Comparison of ENCODE assay signal across 19 cellular contexts in the genomic region with DNA sequence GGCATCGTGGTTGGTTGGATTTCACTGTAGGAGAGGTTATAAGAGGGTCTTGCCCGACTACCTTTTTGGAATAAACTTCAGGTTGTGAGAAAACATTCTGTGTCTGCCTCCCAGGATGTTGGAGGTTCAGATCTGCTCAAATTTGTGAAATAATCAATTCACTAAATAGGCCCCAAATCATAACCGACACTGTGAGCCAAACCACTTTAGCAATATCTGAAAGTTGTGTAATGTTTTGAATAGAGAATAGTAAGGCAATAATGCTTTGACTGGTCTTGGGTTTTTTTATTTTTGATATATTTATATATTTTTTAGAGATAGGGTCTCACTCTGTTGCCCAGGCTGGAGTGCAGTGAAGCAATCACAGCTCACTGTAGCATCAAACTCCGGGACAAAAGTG.
"Had no signal": no experiment of that assay in that cellular context is flagged by ENCODE, and none has a peak within 500 bp of the region (broad histone marks: within the 10 kb centered on the region; RNA-seq: fewer than 3 reads in every experiment).

No MANE protein-coding gene starts in this region.

- H3K9me3 Mint-ChIP-seq: neural crest cell had no signal

- H3K27me3 ChIP-seq: esophagus muscularis mucosa, ovary, right atrium auricular region, stomach, tibial artery, upper lobe of left lung, vagina had no signal

- H3K36me3 ChIP-seq: esophagus muscularis mucosa, ovary, right atrium auricular region, stomach, tibial artery, upper lobe of left lung, vagina had no signal

- H3K4me1 Mint-ChIP-seq: naive thymus-derived CD8-positive, alpha-beta T cell; neural crest cell had no signal

- H3K27ac ChIP-seq: epithelial cell of prostate, ovary, right atrium auricular region, stomach, tibial artery, upper lobe of left lung, vagina had no signal

- H3K4me3 ChIP-seq: esophagus muscularis mucosa, mucosa of descending colon, ovary, right atrium auricular region, stomach, tibial artery, upper lobe of left lung, vagina had no signal

- H3K27ac Mint-ChIP-seq: effector memory CD8-positive, alpha-beta T cell; naive thymus-derived CD8-positive, alpha-beta T cell had no signal

- DNase-seq: effector memory CD8-positive, alpha-beta T cell; islet precursor cell; mammary epithelial cell; mucosa of descending colon; naive thymus-derived CD8-positive, alpha-beta T cell; nucleus accumbens; ovary; small intestine; stimulated activated CD4-positive, alpha-beta T cell treated with anti-CD3 and anti-CD28 coated beads, Interleukin-12 subunit alpha, Interleukin-12 subunit beta, amount 100 ng/mL, for 4 hours; stimulated activated naive CD4-positive, alpha-beta T cell; stomach; tibial artery; upper lobe of left lung had no signal

- H3K4me3 Mint-ChIP-seq: effector memory CD8-positive, alpha-beta T cell; naive thymus-derived CD8-positive, alpha-beta T cell; neural crest cell had no signal

- H3K36me3 Mint-ChIP-seq: naive thymus-derived CD8-positive, alpha-beta T cell had no signal

- H3K4me1 ChIP-seq: esophagus muscularis mucosa, right atrium auricular region, stomach, tibial artery, upper lobe of left lung, vagina had no signal

- FAIRE-seq: frontal cortex, small intestine had no signal

- H3K9me3 ChIP-seq: esophagus muscularis mucosa, mucosa of descending colon, ovary, right atrium auricular region, stomach, tibial artery, upper lobe of left lung, vagina had no signal
